Comparison of ENCODE assay signal across 8 cellular contexts in genomic region chr10:77173615-77174461, GRCh38.
DNase-seq lines count a peak whose midpoint lies in the region; ATAC-seq and TF ChIP-seq lines count a peak whose summit lies in the region.

No MANE protein-coding gene starts in this region.

- H3K27ac Mint-ChIP-seq in central memory CD8-positive, alpha-beta T cell (ENCODE audit: low read depth), result no peak overlapping the region

- no peaks in the 10 kb centered on the region for H3K36me3 Mint-ChIP-seq in central memory CD8-positive, alpha-beta T cell (ENCODE audit: insufficient read depth)

- no peaks in the 10 kb centered on the region for H3K9me3 Mint-ChIP-seq in central memory CD8-positive, alpha-beta T cell

- no peak overlapping the region for H3K4me3 ChIP-seq in HFF-Myc (replicated peaks; ENCODE audit: low read depth, low read length)

- ATAC-seq in central memory CD8-positive, alpha-beta T cell (replicated peaks; ENCODE audit: extremely low read depth, poor library complexity, severe bottlenecking), result no peak
- no peak for ATAC-seq in GM18517 (IDR thresholded peaks at IDR 0.05; ENCODE audit: unreplicated experiment)

- peaks cover 14% of the 10 kb centered on the region for H3K27me3 Mint-ChIP-seq in central memory CD8-positive, alpha-beta T cell

- H3K4me1 Mint-ChIP-seq in central memory CD8-positive, alpha-beta T cell, result no peaks in the 10 kb centered on the region

- TF ChIP-seq CTCF in HFF-Myc (IDR thresholded peaks at IDR 0.05; ENCODE audit: low read depth, low read length, missing control alignments), result peak; percentile 91

- peak; percentile 75 for DNase-seq in DMS153 treated with DMSO at 0.1 percent for 48 hours (lab: John Stamatoyannopoulos, UW; ENCODE audit: unreplicated experiment)
- DNase-seq in HFF-Myc (ENCODE audit: extremely low read depth, low read depth), result peak; percentile 77
- DNase-seq in NCI-H2171 treated with DMSO at 0.1 percent for 48 hours (lab: John Stamatoyannopoulos, UW), result peak; percentile 60
- DNase-seq in activated CD4-positive, alpha-beta T cell treated with anti-CD3 and anti-CD28 coated beads for 1 hour, result peak; percentile 22
- peak; percentile 53 to 61 for DNase-seq in central memory CD8-positive, alpha-beta T cell (ENCODE audit: low spot score in 2 of 2)
- DNase-seq in kidney tubule cell (ENCODE audit: low spot score), result peak; percentile 83
- DNase-seq in stimulated activated CD4-positive, alpha-beta T cell treated with anti-CD3 and anti-CD28 coated beads, Interleukin-4, amount 100 ng/mL, for 1 hour, result peak; percentile 58

- no peak overlapping the region for H3K4me3 Mint-ChIP-seq in central memory CD8-positive, alpha-beta T cell

Comparison
In these comparisons a context has a peak if more than half of its experiments do, and no peak if none do; other contexts are left out.
1. DNase-seq: peak in every context shown above with its lines; median percentile 83 in kidney tubule cell; 77 in HFF-Myc; 75 in DMS153 treated with DMSO at 0.1 percent for 48 hours; 60 in NCI-H2171 treated with DMSO at 0.1 percent for 48 hours; 58 in stimulated activated CD4-positive, alpha-beta T cell treated with anti-CD3 and anti-CD28 coated beads, Interleukin-4, amount 100 ng/mL, for 1 hour; 57 in central memory CD8-positive, alpha-beta T cell; 22 in activated CD4-positive, alpha-beta T cell treated with anti-CD3 and anti-CD28 coated beads for 1 hour.